Comparison of ENCODE assay signal across 17 cellular contexts in the genomic region with DNA sequence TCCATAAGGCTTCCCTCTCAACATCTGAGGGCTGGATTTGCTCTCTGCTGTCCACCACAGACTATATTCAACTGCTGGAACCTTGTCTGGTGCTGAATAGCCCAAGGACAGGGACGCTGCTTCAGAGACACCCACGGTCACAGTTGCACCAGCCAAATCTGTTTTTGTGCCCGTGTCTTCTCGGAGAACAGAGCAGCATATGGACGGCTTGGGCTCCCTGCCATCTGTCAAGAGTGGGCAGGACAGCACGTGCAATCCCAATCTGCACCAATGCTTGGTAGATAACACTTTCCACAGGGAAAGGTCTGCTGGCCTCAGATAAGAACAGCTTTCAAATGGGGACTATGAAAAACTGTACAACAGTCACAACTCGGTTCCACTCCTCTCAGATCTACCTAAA.
DNase-seq lines count a peak whose midpoint lies in the region; TF ChIP-seq lines count a peak whose summit lies in the region.
"Had no signal": no experiment of that assay in that cellular context is flagged by ENCODE, and none has a peak within 500 bp of the region (broad histone marks: within the 10 kb centered on the region; RNA-seq: fewer than 3 reads in every experiment).

No MANE protein-coding gene starts in this region.

- TF ChIP-seq POLR2A in sigmoid colon (IDR thresholded peaks at IDR 0.05), result no peak

- H3K4me3 ChIP-seq in sigmoid colon, result no peak overlapping the region
- H3K4me3 ChIP-seq: esophagus squamous epithelium, smooth muscle cell had no signal

- no peaks in the 10 kb centered on the region for H3K9me3 ChIP-seq in sigmoid colon
- H3K9me3 ChIP-seq: esophagus squamous epithelium had no signal

- no peak for TF ChIP-seq EP300 in sigmoid colon (IDR thresholded peaks at IDR 0.05)

- intact Hi-C loops in sigmoid colon (cut with DNase I), result no loop called here

- H3K27me3 ChIP-seq in sigmoid colon, result no peaks in the 10 kb centered on the region
- H3K27me3 ChIP-seq: esophagus squamous epithelium had no signal

- peak; percentile 23 for DNase-seq in Ammon's horn (ENCODE audit: low spot score)
- peak; percentile 53 for DNase-seq in NCI-H446 treated with DMSO at 0.1 percent for 48 hours (lab: John Stamatoyannopoulos, UW)
- peak; percentile 96 for DNase-seq in cerebellar cortex (ENCODE audit: low spot score)
- peak; percentile 17 for DNase-seq in left kidney (ENCODE audit: low read depth, low spot score)
- no peak for DNase-seq in RPMI8226
- no peak for DNase-seq in activated gamma-delta T cell (lab: John Stamatoyannopoulos, UW)
- DNase-seq in sigmoid colon, result no peak
- DNase-seq in NCI-H526 treated with DMSO at 0.1 percent for 48 hours (lab: John Stamatoyannopoulos, UW), result no peak
- DNase-seq: activated T-cell treated with anti-CD3 and anti-CD28 coated beads, Interleukin-2, amount 50 U/mL, for 48 hours; esophagus squamous epithelium; HFFc6; immature natural killer cell; naive thymus-derived CD8-positive, alpha-beta T cell; NCI-H1417; SHP77 treated with DMSO at 0.1 percent for 48 hours; stimulated activated CD4-positive, alpha-beta T cell treated with anti-CD3 and anti-CD28 coated beads, Interleukin-4, amount 100 ng/mL, for 4 hours had no signal

- H3K4me1 ChIP-seq in sigmoid colon, result no peaks in the 10 kb centered on the region
- H3K4me1 ChIP-seq: esophagus squamous epithelium had no signal

- no peak for TF ChIP-seq CTCF in sigmoid colon (IDR thresholded peaks at IDR 0.05)

- 80 to 85% methylated on average over 7 of the region's 7 CpGs for WGBS in sigmoid colon, 2 donors

- H3K36me3 ChIP-seq in sigmoid colon, result no peaks in the 10 kb centered on the region
- H3K36me3 ChIP-seq: esophagus squamous epithelium had no signal

- H3K27ac ChIP-seq in sigmoid colon, result no peak overlapping the region
- H3K27ac ChIP-seq: esophagus squamous epithelium had no signal

Comparison
In these comparisons a context has a peak if more than half of its experiments do, and no peak if none do; other contexts are left out.
1. DNase-seq: peak in Ammon's horn (single experiment), NCI-H446 treated with DMSO at 0.1 percent for 48 hours (single experiment), cerebellar cortex (single experiment) and left kidney (single experiment); none in RPMI8226 (single experiment), activated gamma-delta T cell (single experiment), sigmoid colon (single experiment) and NCI-H526 treated with DMSO at 0.1 percent for 48 hours (single experiment).